10 cellular contexts compared by ENCODE assay signal in the genomic region with DNA sequence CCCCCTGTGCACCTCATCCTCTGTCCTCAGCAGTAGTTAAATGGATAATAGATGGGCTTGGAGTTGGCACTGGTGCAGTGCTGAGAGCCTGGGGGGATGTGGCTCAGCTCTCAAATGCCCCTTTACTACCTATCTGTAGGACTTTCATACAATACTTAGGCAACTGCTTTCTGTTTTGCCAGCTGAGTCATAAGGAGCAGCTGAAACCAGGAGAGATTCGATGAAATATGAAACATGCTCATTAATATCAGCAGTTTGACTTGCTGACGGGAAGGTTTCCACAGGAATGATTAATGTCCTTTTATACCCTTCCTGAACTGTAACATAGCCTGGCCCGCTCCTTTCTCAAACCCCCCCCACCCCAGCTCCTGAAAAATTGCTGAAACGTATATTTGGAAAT.
DNase-seq lines count a peak whose midpoint lies in the region; ATAC-seq and TF ChIP-seq lines count a peak whose summit lies in the region.
"Had no signal": no experiment of that assay in that cellular context is flagged by ENCODE, and none has a peak within 500 bp of the region (broad histone marks: within the 10 kb centered on the region; RNA-seq: fewer than 3 reads in every experiment).

No MANE protein-coding gene starts in this region.

- intact Hi-C loops in adrenal gland (cut with DNase I): no loop called here

- DNase-seq in NCI-H2107 treated with DMSO at 0.1 percent for 48 hours (lab: John Stamatoyannopoulos, UW; ENCODE audit: unreplicated experiment) (peak; percentile 9), NCI-H2107 (lab: John Stamatoyannopoulos, UW) (no peak), adrenal gland (peak in 3 of 7 donors; percentile 27 to 42 (median 34)), NCI-H1417 treated with DMSO at 0.1 percent for 48 hours (lab: John Stamatoyannopoulos, UW) (no peak), SW 1271 (lab: John Stamatoyannopoulos, UW) (no peak), erythroblast (lab: John Stamatoyannopoulos, UW) (no peak)
- DNase-seq: naive B cell, SHP77 treated with DMSO at 0.1 percent for 48 hours had no signal

- TF ChIP-seq POLR2A in adrenal gland (IDR thresholded peaks at IDR 0.05) (no peak), erythroblast (IDR thresholded peaks at IDR 0.05; ENCODE audit: low read length) (no peak)

- peak; percentile 45 for ATAC-seq in HG03139 (IDR thresholded peaks at IDR 0.05; ENCODE audit: unreplicated experiment)

- H3K4me2 ChIP-seq in skeletal muscle satellite cell (ENCODE audit: low read length): peak overlapping the region; percentile 15

- WGBS in adrenal gland, 4 donors: 19 to 37% (median 30%) methylated on average over 4 of the region's 4 CpGs

- no peak overlapping the region for H3K9ac ChIP-seq in skeletal muscle satellite cell (ENCODE audit: low read depth, low read length)

- H3K27me3 ChIP-seq in adrenal gland (no peaks in the 10 kb centered on the region), skeletal muscle satellite cell (ENCODE audit: control insufficient read depth, insufficient read depth, low read length) (no peaks in the 10 kb centered on the region)

- H3K4me1 ChIP-seq in adrenal gland (replicated peaks in 1 of 2) (peaks cover 0 to 14% of the 10 kb centered on the region in 2 donors), skeletal muscle satellite cell (ENCODE audit: control insufficient read depth, insufficient read depth, low read length) (peaks cover 15% of the 10 kb centered on the region)

- no peak for TF ChIP-seq CTCF in adrenal gland (IDR thresholded peaks at IDR 0.05)

- peak overlapping the region in 3 of 5 donors; percentile 17 to 45 (median 38) for H3K27ac ChIP-seq in adrenal gland

- H3K4me3 ChIP-seq in adrenal gland (no peak overlapping the region), skeletal muscle satellite cell (ENCODE audit: low read length) (no peak overlapping the region)

- H3K36me3 ChIP-seq in adrenal gland (replicated peaks in 1 of 2) (no peaks in the 10 kb centered on the region), skeletal muscle satellite cell (ENCODE audit: insufficient read depth, low read length) (peaks cover 59% of the 10 kb centered on the region)

- no peaks in the 10 kb centered on the region for H3K9me3 ChIP-seq in adrenal gland (replicated peaks in 1 of 3)
- no peaks in the 10 kb centered on the region for H3K9me3 ChIP-seq in skeletal muscle satellite cell (replicated peaks; ENCODE audit: low read length)
